23 cellular contexts compared by ENCODE assay signal in the genomic region with DNA sequence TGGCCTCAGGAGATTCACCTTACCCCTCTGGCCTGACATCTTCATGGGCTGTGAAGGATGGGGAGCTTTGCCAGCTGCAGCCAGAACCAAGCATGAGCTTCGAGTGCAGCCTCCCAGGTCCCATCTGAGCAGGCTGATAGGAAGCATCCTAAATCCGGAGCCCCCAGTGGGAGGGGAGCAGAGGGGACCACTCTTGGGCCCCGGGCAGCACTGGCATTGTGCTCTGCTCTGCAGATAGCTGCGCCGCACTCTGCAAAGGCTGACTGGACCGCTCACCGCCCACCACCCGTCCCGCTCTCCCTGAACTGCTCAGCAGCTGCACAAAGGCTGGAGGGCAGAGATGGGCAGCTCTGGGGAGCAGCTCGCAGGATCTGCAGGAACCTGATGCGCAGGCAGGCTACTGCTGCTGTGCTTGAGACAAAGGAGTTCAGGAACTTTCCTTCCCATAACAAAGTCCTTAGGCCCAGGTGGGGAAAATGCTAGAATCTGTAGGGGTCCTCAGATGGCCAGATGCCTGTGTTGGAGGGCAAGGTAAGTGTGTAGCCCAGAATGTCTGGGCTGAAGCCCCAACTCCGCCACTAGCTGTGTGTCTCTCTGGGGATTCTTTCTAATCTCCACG.
"Had no signal": no experiment of that assay in that cellular context is flagged by ENCODE, and none has a peak within 500 bp of the region (broad histone marks: within the 10 kb centered on the region; RNA-seq: fewer than 3 reads in every experiment).

No MANE protein-coding gene starts in this region.

- H3K36me3 Mint-ChIP-seq: activated naive CD4-positive, alpha-beta T cell treated with anti-CD3 and anti-CD28 coated beads, Interleukin-2, amount 50 U/mL, for 24 hours; brain; memory B cell; naive B cell had no signal

- H3K36me3 ChIP-seq: gastroesophageal sphincter, sigmoid colon, upper lobe of right lung had no signal

- DNase-seq: activated B cell treated with CpG ODN at 0.5 μM for 24 hours; activated CD4-positive, alpha-beta T cell treated with anti-CD3 and anti-CD28 coated beads for 4 hours; activated CD4-positive, alpha-beta T cell treated with anti-CD3 and anti-CD28 coated beads, Interleukin-2, amount 50 U/mL, for 48 hours; activated gamma-delta T cell; aorta; naive B cell; retina; sigmoid colon; stimulated activated CD4-positive, alpha-beta T cell treated with anti-CD3 and anti-CD28 coated beads, Interleukin-15, amount 100 ng/mL, for 24 hours; stimulated activated naive CD4-positive, alpha-beta T cell treated with Interleukin-2 at 50 U/mL for 16 hours; T-helper 17 cell; upper lobe of right lung had no signal

- H3K4me1 Mint-ChIP-seq: activated naive CD4-positive, alpha-beta T cell treated with anti-CD3 and anti-CD28 coated beads, Interleukin-2, amount 50 U/mL, for 24 hours; memory B cell had no signal

- H3K4me3 ChIP-seq: dorsolateral prefrontal cortex, gastroesophageal sphincter, heart left ventricle, sigmoid colon, smooth muscle cell, upper lobe of right lung had no signal

- H3K4me3 Mint-ChIP-seq: activated B cell treated with CpG ODN at 0.5 μM for 24 hours; activated naive CD4-positive, alpha-beta T cell treated with anti-CD3 and anti-CD28 coated beads, Interleukin-2, amount 50 U/mL, for 24 hours; activated T-helper 1 cell treated with anti-CD3 and anti-CD28 coated beads, Interleukin-12 subunit alpha, Interleukin-12 subunit beta, Interleukin-2, Interleukin-4 antibody, amounts not matched to agents 30 ng/mL and 10 ng/mL and 1 ng/mL, durations not matched to agents 14 hours and 24 hours and 36 hours; brain; memory B cell; T-helper 17 cell had no signal

- H3K9me3 ChIP-seq: gastroesophageal sphincter, heart left ventricle, sigmoid colon, upper lobe of right lung had no signal

- H3K4me1 ChIP-seq: upper lobe of right lung had no signal

- H3K27ac ChIP-seq: epithelial cell of prostate, gastroesophageal sphincter, upper lobe of right lung had no signal

- ATAC-seq: gastroesophageal sphincter, T-helper 17 cell, upper lobe of right lung had no signal

- FAIRE-seq: islet of Langerhans had no signal

- H3K4me2 ChIP-seq: smooth muscle cell had no signal

- H3K27ac Mint-ChIP-seq: activated B cell treated with CpG ODN at 0.5 μM for 24 hours; activated naive CD4-positive, alpha-beta T cell treated with anti-CD3 and anti-CD28 coated beads, Interleukin-2, amount 50 U/mL, for 24 hours; activated T-helper 1 cell treated with anti-CD3 and anti-CD28 coated beads, Interleukin-12 subunit alpha, Interleukin-12 subunit beta, Interleukin-2, Interleukin-4 antibody, amounts not matched to agents 30 ng/mL and 10 ng/mL and 1 ng/mL, durations not matched to agents 14 hours and 24 hours and 36 hours; brain; memory B cell; progenitor cell of endocrine pancreas; T-helper 17 cell had no signal

- H3K27me3 Mint-ChIP-seq: activated naive CD4-positive, alpha-beta T cell treated with anti-CD3 and anti-CD28 coated beads, Interleukin-2, amount 50 U/mL, for 24 hours had no signal

- H3K27me3 ChIP-seq: dorsolateral prefrontal cortex, gastroesophageal sphincter, heart left ventricle, sigmoid colon, upper lobe of right lung had no signal

- H3K9me3 Mint-ChIP-seq: activated B cell treated with CpG ODN at 0.5 μM for 24 hours; activated naive CD4-positive, alpha-beta T cell treated with anti-CD3 and anti-CD28 coated beads, Interleukin-2, amount 50 U/mL, for 24 hours; activated T-helper 1 cell treated with anti-CD3 and anti-CD28 coated beads, Interleukin-12 subunit alpha, Interleukin-12 subunit beta, Interleukin-2, Interleukin-4 antibody, amounts not matched to agents 30 ng/mL and 10 ng/mL and 1 ng/mL, durations not matched to agents 14 hours and 24 hours and 36 hours; memory B cell; naive B cell had no signal
